ENCODE assay signal across 8 cellular contexts in genomic region chr15:42273900-42274692, GRCh38. TPM values are rescaled to one million over a fixed set of nuclear protein-coding genes. Genes with fewer than 3 reads are reported as not detected.
A peak's percentile ranks its signal among the peaks of the same experiment; 100 is the strongest.
DNase-seq lines count a peak whose midpoint lies in the region; ATAC-seq, FAIRE-seq and TF ChIP-seq lines count a peak whose summit lies in the region.

No MANE protein-coding gene starts in this region.

- peaks cover 8% of the 10 kb centered on the region for H3K36me3 ChIP-seq in effector memory CD4-positive, alpha-beta T cell (ENCODE audit: control insufficient read depth, insufficient read depth, low read length)
- H3K36me3 ChIP-seq in mesenchymal stem cell (ENCODE audit: control insufficient read depth in 1 of 2, insufficient read depth in 2 of 2, low read depth in 1 of 2, low read length in 2 of 2) = peaks cover 0 to 27% of the 10 kb centered on the region in 2 experiments

- no peaks in the 10 kb centered on the region for H3K27me3 ChIP-seq in effector memory CD4-positive, alpha-beta T cell (replicated peaks; ENCODE audit: control insufficient read depth, insufficient read depth, low read length, poor library complexity, severe bottlenecking)
- H3K27me3 ChIP-seq in mesenchymal stem cell (ENCODE audit: control insufficient read depth in 1 of 2, insufficient read depth in 1 of 2, low read length in 2 of 2) = no peaks in the 10 kb centered on the region

- H3K14ac ChIP-seq in mesenchymal stem cell (ENCODE audit: low read length in 2 of 2) = no peak overlapping the region

- no peak overlapping the region for H2BK12ac ChIP-seq in mesenchymal stem cell (ENCODE audit: low read length in 2 of 2)

- H3K4ac ChIP-seq in mesenchymal stem cell (ENCODE audit: low read depth in 1 of 2, low read length in 2 of 2) = peak overlapping the region; percentile 37 to 82

- peak overlapping the region; percentile 83 for H4K91ac ChIP-seq in mesenchymal stem cell (ENCODE audit: low read length)

- H3K4me3 ChIP-seq in effector memory CD4-positive, alpha-beta T cell (ENCODE audit: insufficient read depth, low read depth, low read length, poor library complexity, severe bottlenecking) = peak overlapping the region; percentile 88
- H3K4me3 ChIP-seq in mesenchymal stem cell (ENCODE audit: insufficient read depth in 1 of 2, low read depth in 1 of 2, low read length in 2 of 2) = peak overlapping the region; percentile 61 to 80

- peak overlapping the region; percentile 99 for H3K9ac ChIP-seq in mesenchymal stem cell (ENCODE audit: low read length)

- peaks cover 9% of the 10 kb centered on the region for H3K79me1 ChIP-seq in mesenchymal stem cell (replicated peaks; ENCODE audit: low read length, poor library complexity, severe bottlenecking)

- H3K23ac ChIP-seq in mesenchymal stem cell (ENCODE audit: low read length in 2 of 2) = no peak overlapping the region

- peak; percentile 49 for DNase-seq in NCI-H69 (lab: John Stamatoyannopoulos, UW)
- DNase-seq in activated CD8-positive, alpha-beta memory T cell treated with anti-CD3 and anti-CD28 coated beads for 1 hour (ENCODE audit: extremely low read depth in 1 of 2, low read depth in 1 of 2) = peak; percentile 16 to 43
- DNase-seq in effector memory CD4-positive, alpha-beta T cell = peak; percentile 14 to 43 (median 30)
- peak; percentile 74 for DNase-seq in mesenchymal stem cell
- DNase-seq in stimulated activated CD8-positive, alpha-beta memory T cell treated with anti-CD3 and anti-CD28 coated beads, Interleukin-12 subunit alpha, Interleukin-12 subunit beta, amount 100 ng/mL, for 4 hours (ENCODE audit: low read depth) = peak; percentile 39
- no peak for DNase-seq in D721Med (ENCODE audit: insufficient read length, low spot score)

- H3K27ac ChIP-seq in effector memory CD4-positive, alpha-beta T cell (ENCODE audit: insufficient read depth, low read length, poor library complexity, severe bottlenecking) = peak overlapping the region; percentile 96
- H3K27ac ChIP-seq in mesenchymal stem cell (ENCODE audit: low read length, poor library complexity, severe bottlenecking) = peak overlapping the region; percentile 96

- peak overlapping the region; percentile 94 for H4K8ac ChIP-seq in mesenchymal stem cell (ENCODE audit: low read length)

- peak overlapping the region; percentile 82 to 90 for H3K18ac ChIP-seq in mesenchymal stem cell (ENCODE audit: low read depth in 1 of 2, low read length in 2 of 2)

- peak overlapping the region; percentile 39 for H2BK5ac ChIP-seq in mesenchymal stem cell (ENCODE audit: low read depth, low read length, poor library complexity, severe bottlenecking)

- no peak for TF ChIP-seq CTCF in D721Med (IDR thresholded peaks at IDR 0.05; ENCODE audit: insufficient read depth, missing control alignments)

- H3K4me1 ChIP-seq in effector memory CD4-positive, alpha-beta T cell (ENCODE audit: control insufficient read depth, insufficient read depth, low read length, poor library complexity, severe bottlenecking) = peaks cover 31% of the 10 kb centered on the region
- peaks cover 3% of the 10 kb centered on the region for H3K4me1 ChIP-seq in mesenchymal stem cell (ENCODE audit: control insufficient read depth, insufficient read depth, low read depth, low read length)

- H3K4me2 ChIP-seq in mesenchymal stem cell (ENCODE audit: low read length, poor library complexity, severe bottlenecking) = peak overlapping the region; percentile 68

- no peak for FAIRE-seq in D721Med (lab: Jason Lieb, UNC)

- H2AFZ ChIP-seq in mesenchymal stem cell (ENCODE audit: low read depth, low read length) = no peak overlapping the region

- 39% methylated on average over 26 of the region's 26 CpGs for WGBS in mesenchymal stem cell

- H2AK5ac ChIP-seq in mesenchymal stem cell (ENCODE audit: low read length, severe bottlenecking) = peak overlapping the region; percentile 24

- ATAC-seq in GM18502 (IDR thresholded peaks at IDR 0.05; ENCODE audit: poor library complexity, unreplicated experiment) (peak; percentile 41), HG02884 (IDR thresholded peaks at IDR 0.05; ENCODE audit: unreplicated experiment) (peak; percentile 19)

- H2BK120ac ChIP-seq in mesenchymal stem cell (ENCODE audit: low read depth, low read length) = peak overlapping the region; percentile 71

- no peak overlapping the region for H2BK15ac ChIP-seq in mesenchymal stem cell (ENCODE audit: low read depth, poor library complexity, severe bottlenecking)

- no peaks in the 10 kb centered on the region for H3K9me3 ChIP-seq in effector memory CD4-positive, alpha-beta T cell (ENCODE audit: control insufficient read depth, low read length)
- no peaks in the 10 kb centered on the region for H3K9me3 ChIP-seq in mesenchymal stem cell (ENCODE audit: control insufficient read depth, low read length)

RNA-seq across cellular contexts. Expression of gene TMEM87A, which starts 0.9 kb away (rescaled TPM):
- 47.8 TPM for polyA plus RNA-seq in mesenchymal stem cell (2013, experiment 1 of 2)
- polyA plus RNA-seq in mesenchymal stem cell (2013, experiment 2 of 2) = 52.9 TPM

RNA-seq across cellular contexts. Expression of gene GANC, which starts 1.1 kb away (rescaled TPM):
- 6.7 TPM for polyA plus RNA-seq in mesenchymal stem cell (2013, experiment 1 of 2)
- 7.2 TPM for polyA plus RNA-seq in mesenchymal stem cell (2013, experiment 2 of 2)
